In the genomic region with DNA sequence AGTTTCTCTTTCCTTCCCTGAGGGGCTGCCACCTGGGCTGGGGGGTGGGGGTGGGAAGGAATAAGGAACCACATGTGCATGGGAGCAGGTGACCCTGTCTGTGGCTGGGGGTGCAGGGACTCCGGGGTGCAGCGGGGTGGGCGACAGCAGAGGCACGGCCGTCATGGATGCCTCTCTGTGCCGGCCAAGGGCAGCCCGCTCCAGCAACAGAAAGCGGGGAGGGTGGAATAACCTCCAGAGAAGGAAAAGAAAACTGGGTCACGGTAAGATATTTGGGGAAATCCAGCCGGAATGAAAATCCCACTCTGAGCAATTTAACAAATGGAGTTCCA, we compare ENCODE assay signal across 2 cellular contexts.
TF ChIP-seq lines count a peak whose summit lies in the region.

No MANE protein-coding gene starts in this region.

TF ChIP-seq in HepG2, 621 proteins besides CTCF, POLR2A, EP300 and RAD21:
- TF ChIP-seq SPEN (CRISPR knock-in tag; IDR thresholded peaks at IDR 0.05; ENCODE audit: low read depth) (no peak), NR3C1 (CRISPR knock-in tag; IDR thresholded peaks at IDR 0.05) (no peak), AGO2 (optimal IDR thresholded peaks at IDR 0.05; ENCODE audit: low read depth, low read length) (peak; percentile 4), POLR2G (IDR thresholded peaks at IDR 0.05; ENCODE audit: low read depth, low read length) (peak; percentile 7; the same call in 1 of the 2 replicates), HDAC1 (CRISPR knock-in tag; IDR thresholded peaks at IDR 0.05) (no peak)

TF ChIP-seq in endothelial cell of umbilical vein, 7 proteins besides CTCF, POLR2A, EP300 and RAD21:
- TF ChIP-seq MYC (IDR thresholded peaks at IDR 0.05; ENCODE audit: low read depth, low read length) (no peak), POLR2AphosphoS5 (IDR thresholded peaks at IDR 0.05; ENCODE audit: insufficient read depth, low read depth, low read length) (no peak), FOS (IDR thresholded peaks at IDR 0.05; ENCODE audit: borderline replicate concordance, insufficient read depth, low read length) (no peak), JUN (IDR thresholded peaks at IDR 0.05; ENCODE audit: borderline replicate concordance, insufficient read depth, insufficient read length, low read depth) (no peak), GATA2 (IDR thresholded peaks at IDR 0.05; ENCODE audit: insufficient read depth, insufficient read length, low read depth, low read length) (no peak), EZH2 (IDR thresholded peaks at IDR 0.05; ENCODE audit: borderline replicate concordance, low read depth, low read length, severe bottlenecking) (no peak)
- TF ChIP-seq, protein P1, sequence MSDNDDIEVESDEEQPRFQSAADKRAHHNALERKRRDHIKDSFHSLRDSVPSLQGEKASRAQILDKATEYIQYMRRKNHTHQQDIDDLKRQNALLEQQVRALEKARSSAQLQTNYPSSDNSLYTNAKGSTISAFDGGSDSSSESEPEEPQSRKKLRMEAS (IDR thresholded peaks at IDR 0.05; ENCODE audit: insufficient read depth, insufficient read length), result no peak
